In the genomic region with DNA sequence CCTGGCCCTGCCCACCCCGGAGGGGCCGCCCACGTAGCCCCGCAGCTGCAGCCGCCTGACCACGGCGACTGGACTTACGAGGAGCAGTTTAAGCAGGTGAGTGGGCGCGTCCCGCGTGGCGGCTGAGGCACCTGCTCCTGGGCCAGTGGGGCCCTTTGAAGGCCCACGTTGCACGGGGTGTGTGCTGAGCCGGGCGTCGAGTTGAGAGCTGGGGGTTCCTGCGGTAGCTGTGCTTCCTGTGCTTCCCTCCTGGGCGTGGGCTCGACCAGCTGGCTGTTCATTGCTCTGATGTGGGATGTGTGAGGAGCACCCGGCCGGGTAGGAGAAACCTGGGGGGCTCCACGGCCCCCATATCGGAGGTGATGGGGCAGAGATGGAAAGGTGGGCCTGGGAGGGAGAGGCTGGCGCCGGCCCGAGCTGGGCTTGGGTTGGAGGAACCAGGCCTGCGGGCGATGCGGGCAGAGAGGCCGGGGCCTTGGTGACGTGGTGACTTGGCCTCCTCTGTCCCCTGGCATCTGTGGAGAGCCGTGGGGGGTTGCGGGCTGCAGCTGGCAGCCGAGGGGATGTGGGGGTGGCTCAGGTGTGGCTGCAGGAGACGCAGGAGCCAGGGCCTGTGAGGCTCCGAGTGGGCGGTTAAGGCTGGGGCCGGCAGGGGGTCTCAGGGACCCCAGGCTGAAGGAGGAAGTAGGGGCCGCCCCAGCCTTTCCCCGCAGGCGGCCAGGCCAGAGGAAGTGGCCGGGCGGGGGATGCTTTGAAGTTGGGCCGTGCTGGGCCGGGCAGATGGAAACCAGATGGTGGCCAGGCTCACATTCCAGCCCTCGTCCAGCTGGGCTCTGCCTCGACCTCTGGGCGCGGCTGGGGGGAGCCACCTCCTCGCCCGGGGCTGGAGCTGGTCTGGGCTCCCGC, we compare ENCODE assay signal across 1 cellular context.
TF ChIP-seq lines count a peak whose summit lies in the region.

No MANE protein-coding gene starts in this region.

TF ChIP-seq in HepG2, 621 proteins besides CTCF, POLR2A, EP300 and RAD21 (continued from another document):
- peak; percentile 46; the same call in 1 of the 2 replicates for TF ChIP-seq UBTF (CRISPR knock-in tag; IDR thresholded peaks at IDR 0.05)
- TF ChIP-seq ZNF274 (CRISPR knock-in tag; IDR thresholded peaks at IDR 0.05) = no peak
- TF ChIP-seq, protein P1, sequence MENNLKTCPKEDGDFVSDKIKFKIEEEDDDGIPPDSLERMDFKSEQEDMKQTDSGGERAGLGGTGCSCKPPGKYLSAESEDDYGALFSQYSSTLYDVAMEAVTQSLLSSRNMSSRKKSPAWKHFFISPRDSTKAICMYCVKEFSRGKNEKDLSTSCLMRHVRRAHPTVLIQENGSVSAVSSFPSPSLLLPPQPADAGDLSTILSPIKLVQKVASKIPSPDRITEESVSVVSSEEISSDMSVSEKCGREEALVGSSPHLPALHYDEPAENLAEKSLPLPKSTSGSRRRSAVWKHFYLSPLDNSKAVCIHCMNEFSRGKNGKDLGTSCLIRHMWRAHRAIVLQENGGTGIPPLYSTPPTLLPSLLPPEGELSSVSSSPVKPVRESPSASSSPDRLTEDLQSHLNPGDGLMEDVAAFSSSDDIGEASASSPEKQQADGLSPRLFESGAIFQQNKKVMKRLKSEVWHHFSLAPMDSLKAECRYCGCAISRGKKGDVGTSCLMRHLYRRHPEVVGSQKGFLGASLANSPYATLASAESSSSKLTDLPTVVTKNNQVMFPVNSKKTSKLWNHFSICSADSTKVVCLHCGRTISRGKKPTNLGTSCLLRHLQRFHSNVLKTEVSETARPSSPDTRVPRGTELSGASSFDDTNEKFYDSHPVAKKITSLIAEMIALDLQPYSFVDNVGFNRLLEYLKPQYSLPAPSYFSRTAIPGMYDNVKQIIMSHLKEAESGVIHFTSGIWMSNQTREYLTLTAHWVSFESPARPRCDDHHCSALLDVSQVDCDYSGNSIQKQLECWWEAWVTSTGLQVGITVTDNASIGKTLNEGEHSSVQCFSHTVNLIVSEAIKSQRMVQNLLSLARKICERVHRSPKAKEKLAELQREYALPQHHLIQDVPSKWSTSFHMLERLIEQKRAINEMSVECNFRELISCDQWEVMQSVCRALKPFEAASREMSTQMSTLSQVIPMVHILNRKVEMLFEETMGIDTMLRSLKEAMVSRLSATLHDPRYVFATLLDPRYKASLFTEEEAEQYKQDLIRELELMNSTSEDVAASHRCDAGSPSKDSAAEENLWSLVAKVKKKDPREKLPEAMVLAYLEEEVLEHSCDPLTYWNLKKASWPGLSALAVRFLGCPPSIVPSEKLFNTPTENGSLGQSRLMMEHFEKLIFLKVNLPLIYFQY (CRISPR knock-in tag; IDR thresholded peaks at IDR 0.05; ENCODE audit: borderline replicate concordance) = peak; percentile 23; the same call in 1 of the 2 replicates
- 0 out of 2 replicates have a peak, but pooled peaks have one; percentile 15 for TF ChIP-seq DNMT1 (CRISPR knock-in tag; IDR thresholded peaks at IDR 0.05)
- TF ChIP-seq ZNF234 (CRISPR knock-in tag; conservative IDR thresholded peaks at IDR 0.05) = no peak
- TF ChIP-seq, protein P2, sequence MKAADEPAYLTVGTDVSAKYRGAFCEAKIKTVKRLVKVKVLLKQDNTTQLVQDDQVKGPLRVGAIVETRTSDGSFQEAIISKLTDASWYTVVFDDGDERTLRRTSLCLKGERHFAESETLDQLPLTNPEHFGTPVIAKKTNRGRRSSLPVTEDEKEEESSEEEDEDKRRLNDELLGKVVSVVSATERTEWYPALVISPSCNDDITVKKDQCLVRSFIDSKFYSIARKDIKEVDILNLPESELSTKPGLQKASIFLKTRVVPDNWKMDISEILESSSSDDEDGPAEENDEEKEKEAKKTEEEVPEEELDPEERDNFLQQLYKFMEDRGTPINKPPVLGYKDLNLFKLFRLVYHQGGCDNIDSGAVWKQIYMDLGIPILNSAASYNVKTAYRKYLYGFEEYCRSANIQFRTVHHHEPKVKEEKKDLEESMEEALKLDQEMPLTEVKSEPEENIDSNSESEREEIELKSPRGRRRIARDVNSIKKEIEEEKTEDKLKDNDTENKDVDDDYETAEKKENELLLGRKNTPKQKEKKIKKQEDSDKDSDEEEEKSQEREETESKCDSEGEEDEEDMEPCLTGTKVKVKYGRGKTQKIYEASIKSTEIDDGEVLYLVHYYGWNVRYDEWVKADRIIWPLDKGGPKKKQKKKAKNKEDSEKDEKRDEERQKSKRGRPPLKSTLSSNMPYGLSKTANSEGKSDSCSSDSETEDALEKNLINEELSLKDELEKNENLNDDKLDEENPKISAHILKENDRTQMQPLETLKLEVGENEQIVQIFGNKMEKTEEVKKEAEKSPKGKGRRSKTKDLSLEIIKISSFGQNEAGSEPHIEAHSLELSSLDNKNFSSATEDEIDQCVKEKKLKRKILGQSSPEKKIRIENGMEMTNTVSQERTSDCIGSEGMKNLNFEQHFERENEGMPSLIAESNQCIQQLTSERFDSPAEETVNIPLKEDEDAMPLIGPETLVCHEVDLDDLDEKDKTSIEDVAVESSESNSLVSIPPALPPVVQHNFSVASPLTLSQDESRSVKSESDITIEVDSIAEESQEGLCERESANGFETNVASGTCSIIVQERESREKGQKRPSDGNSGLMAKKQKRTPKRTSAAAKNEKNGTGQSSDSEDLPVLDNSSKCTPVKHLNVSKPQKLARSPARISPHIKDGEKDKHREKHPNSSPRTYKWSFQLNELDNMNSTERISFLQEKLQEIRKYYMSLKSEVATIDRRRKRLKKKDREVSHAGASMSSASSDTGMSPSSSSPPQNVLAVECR (CRISPR knock-in tag; IDR thresholded peaks at IDR 0.05; ENCODE audit: borderline replicate concordance) = 0 out of 2 replicates have a peak, but pooled peaks have one; percentile 12
- TF ChIP-seq, protein P3, sequence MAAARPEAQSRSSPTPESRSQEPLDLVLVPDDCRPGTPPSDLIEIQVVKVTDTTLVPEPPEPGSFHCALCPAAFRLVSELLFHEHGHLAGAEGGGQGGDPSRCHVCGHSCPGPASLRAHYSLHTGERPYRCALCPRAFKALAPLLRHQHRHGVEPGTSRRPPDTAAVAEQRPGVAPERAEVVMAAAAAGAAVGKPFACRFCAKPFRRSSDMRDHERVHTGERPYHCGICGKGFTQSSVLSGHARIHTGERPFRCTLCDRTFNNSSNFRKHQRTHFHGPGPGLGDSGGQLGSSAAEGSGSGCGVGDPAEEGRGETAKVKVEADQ (CRISPR knock-in tag; IDR thresholded peaks at IDR 0.05; ENCODE audit: borderline replicate concordance) = 0 out of 2 replicates have a peak, but pooled peaks have one; percentile 10
- no peak for TF ChIP-seq KLF6 (CRISPR knock-in tag; IDR thresholded peaks at IDR 0.05)
- no peak for TF ChIP-seq ZNF33A (CRISPR knock-in tag; IDR thresholded peaks at IDR 0.05; ENCODE audit: borderline replicate concordance)
- TF ChIP-seq ZNF513 (CRISPR knock-in tag; conservative IDR thresholded peaks at IDR 0.05) = no peak
- TF ChIP-seq GPBP1L1 (CRISPR knock-in tag; IDR thresholded peaks at IDR 0.05) = no peak
- 0 out of 2 replicates have a peak, but pooled peaks have one; percentile 35 for TF ChIP-seq ZNF740 (CRISPR knock-in tag; IDR thresholded peaks at IDR 0.05)
TF ChIP-seq in HepG2: peak in this region for 46.
